1 cellular context compared by ENCODE assay signal in genomic region chr1:1880617-1881312, GRCh38.
TF ChIP-seq lines count a peak whose summit lies in the region.

No MANE protein-coding gene starts in this region.

TF ChIP-seq in HepG2, 621 proteins besides CTCF, POLR2A, EP300 and RAD21:
- TF ChIP-seq MTF2 (CRISPR knock-in tag; IDR thresholded peaks at IDR 0.05; ENCODE audit: borderline replicate concordance) = no peak
- TF ChIP-seq BCL6 (CRISPR knock-in tag; IDR thresholded peaks at IDR 0.05) = 0 out of 2 replicates have a peak, but pooled peaks have one; percentile 10
- TF ChIP-seq ZNF354B (CRISPR knock-in tag; IDR thresholded peaks at IDR 0.05) = 0 out of 2 replicates have a peak, but pooled peaks have one; percentile 35
- no peak for TF ChIP-seq NFATC3 (CRISPR knock-in tag; IDR thresholded peaks at IDR 0.05)
- TF ChIP-seq GATAD2A (CRISPR knock-in tag; IDR thresholded peaks at IDR 0.05) = 0 out of 2 replicates have a peak, but pooled peaks have one; percentile 40
- peak; percentile 36; the same call in 1 of the 2 replicates for TF ChIP-seq ZNF614 (CRISPR knock-in tag; IDR thresholded peaks at IDR 0.05; ENCODE audit: borderline replicate concordance)
- 0 out of 2 replicates have a peak, but pooled peaks have one; percentile 22 for TF ChIP-seq PITX1 (CRISPR knock-in tag; IDR thresholded peaks at IDR 0.05)
- peak; percentile 52 to 57; a peak in 2 of 4 replicates for TF ChIP-seq MAFK (conservative IDR thresholded peaks at IDR 0.05 in 1 of 2, IDR thresholded peaks at IDR 0.05 in 1 of 2; ENCODE audit: low read length in 2 of 2)
- 0 out of 2 replicates have a peak, but pooled peaks have one; percentile 22 for TF ChIP-seq SOX5 (CRISPR knock-in tag; IDR thresholded peaks at IDR 0.05; ENCODE audit: borderline replicate concordance)
- no peak for TF ChIP-seq TOE1 (CRISPR knock-in tag; IDR thresholded peaks at IDR 0.05)
- TF ChIP-seq ZBTB26 (CRISPR knock-in tag; IDR thresholded peaks at IDR 0.05; ENCODE audit: borderline replicate concordance) = 0 out of 2 replicates have a peak, but pooled peaks have one; percentile 27
- 0 out of 2 replicates have a peak, but pooled peaks have one; percentile 13 for TF ChIP-seq SAP130 (CRISPR knock-in tag; IDR thresholded peaks at IDR 0.05; ENCODE audit: low read depth)
- TF ChIP-seq MEF2D (CRISPR knock-in tag; IDR thresholded peaks at IDR 0.05) = 0 out of 2 replicates have a peak, but pooled peaks have one; percentile 29
- peak; percentile 10; the same call in 1 of the 2 replicates for TF ChIP-seq FOXA3 (CRISPR knock-in tag; IDR thresholded peaks at IDR 0.05)
- TF ChIP-seq ZNF331 (CRISPR knock-in tag; IDR thresholded peaks at IDR 0.05) = no peak
- TF ChIP-seq LRRFIP1 (CRISPR knock-in tag; conservative IDR thresholded peaks at IDR 0.05) = no peak
- TF ChIP-seq ERF (CRISPR knock-in tag; IDR thresholded peaks at IDR 0.05) = 0 out of 2 replicates have a peak, but pooled peaks have one; percentile 28
- no peak for TF ChIP-seq SETDB1 (CRISPR knock-in tag; IDR thresholded peaks at IDR 0.05; ENCODE audit: borderline replicate concordance)
- TF ChIP-seq ZNF468 (CRISPR knock-in tag; IDR thresholded peaks at IDR 0.05) = no peak
- 0 out of 2 replicates have a peak, but pooled peaks have one; percentile 20 for TF ChIP-seq ARID5B (CRISPR knock-in tag; IDR thresholded peaks at IDR 0.05)
- peak; percentile 35 for TF ChIP-seq TEAD3 (CRISPR knock-in tag; optimal IDR thresholded peaks at IDR 0.05; ENCODE audit: borderline replicate concordance)
- no peak for TF ChIP-seq SKIL (CRISPR knock-in tag; IDR thresholded peaks at IDR 0.05; ENCODE audit: borderline replicate concordance)
- TF ChIP-seq ZNF569 (CRISPR knock-in tag; IDR thresholded peaks at IDR 0.05; ENCODE audit: borderline replicate concordance) = no peak
- TF ChIP-seq PRDM10 (CRISPR knock-in tag; IDR thresholded peaks at IDR 0.05; ENCODE audit: low read depth) = 0 out of 2 replicates have a peak, but pooled peaks have one; percentile 38
